Comparison of ENCODE assay signal across 8 cellular contexts in the genomic region with DNA sequence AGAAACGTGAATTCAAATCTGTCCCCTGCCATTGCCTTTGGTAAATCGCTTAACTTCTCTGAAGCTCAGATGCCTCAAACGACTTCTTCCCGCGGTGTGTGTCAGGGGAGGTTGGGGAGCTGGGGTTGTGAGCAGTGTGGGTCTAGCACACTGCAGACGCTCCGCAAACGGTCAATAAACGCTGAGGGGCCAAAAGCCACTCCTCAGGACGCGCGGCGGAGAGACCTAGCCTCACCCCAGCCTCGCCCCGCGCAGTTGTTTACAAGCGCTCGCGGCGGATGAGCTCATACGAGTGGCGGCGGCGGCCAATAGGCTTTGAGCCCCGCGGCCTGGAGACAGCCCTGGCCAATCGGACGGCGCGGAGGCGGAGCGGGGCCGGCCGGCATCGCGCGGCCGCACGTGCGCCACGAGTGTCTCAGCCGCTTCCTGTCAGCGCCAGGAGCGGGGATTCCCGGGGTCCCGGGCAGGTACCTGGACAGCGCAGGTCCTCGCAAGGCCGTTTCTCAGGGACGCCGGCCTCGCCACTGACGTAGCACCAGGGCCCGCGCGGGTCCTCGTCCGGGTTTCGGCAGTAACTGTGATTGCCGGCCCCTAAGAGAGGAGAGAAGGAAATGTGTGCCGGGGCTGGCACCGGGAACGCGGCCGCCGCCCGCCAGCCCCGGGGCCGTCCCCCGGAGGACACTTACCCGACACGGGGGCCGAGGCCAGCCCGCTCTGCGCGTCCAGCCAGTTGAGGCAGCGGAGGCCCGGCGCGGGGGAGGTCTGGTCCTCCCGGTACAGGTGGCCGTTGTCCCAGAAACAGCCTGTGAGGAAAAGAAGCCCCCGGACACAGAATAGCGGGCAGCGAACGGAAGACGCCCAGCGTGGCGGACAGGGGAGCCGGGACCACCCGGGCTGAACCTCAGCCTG. TPM values are rescaled to one million over a fixed set of nuclear protein-coding genes. Genes with fewer than 3 reads are reported as not detected.
DNase-seq lines count a peak whose midpoint lies in the region; ATAC-seq and TF ChIP-seq lines count a peak whose summit lies in the region.

No MANE protein-coding gene starts in this region.

- H3K4me1 ChIP-seq in uterus = peaks cover 7 to 20% of the 10 kb centered on the region in 2 donors

- no peaks in the 10 kb centered on the region for H3K9me3 ChIP-seq in uterus

- H3K4me3 ChIP-seq in uterus = peak overlapping the region; percentile 65 to 90

- no peaks in the 10 kb centered on the region for H3K27me3 ChIP-seq in uterus

- peak overlapping the region; percentile 100 for H3K27ac Mint-ChIP-seq in T-helper 1 cell treated with Interleukin-12 subunit alpha and Interleukin-12 subunit beta and Interleukin-4 antibody, amounts not matched to agents 30 μg/mL and 1 μg/mL, for 36 hours

- peak overlapping the region; percentile 92 to 100 for H3K27ac ChIP-seq in uterus

- H3K36me3 Mint-ChIP-seq in T-helper 1 cell treated with Interleukin-12 subunit alpha and Interleukin-12 subunit beta and Interleukin-4 antibody, amounts not matched to agents 30 μg/mL and 1 μg/mL, for 36 hours (ENCODE audit: low read depth) = peaks cover 45% of the 10 kb centered on the region

- H3K9me3 Mint-ChIP-seq in T-helper 1 cell treated with Interleukin-12 subunit alpha and Interleukin-12 subunit beta and Interleukin-4 antibody, amounts not matched to agents 30 μg/mL and 1 μg/mL, for 36 hours = no peaks in the 10 kb centered on the region

- H3K4me3 Mint-ChIP-seq in T-helper 1 cell treated with Interleukin-12 subunit alpha and Interleukin-12 subunit beta and Interleukin-4 antibody, amounts not matched to agents 30 μg/mL and 1 μg/mL, for 36 hours = peak overlapping the region; percentile 98

- DNase-seq in NCI-H1694 (lab: John Stamatoyannopoulos, UW) (peak; percentile 45), amygdala (lab: John Stamatoyannopoulos, UW) (peak; percentile 51 to 98 (median 90)), left ventricle myocardium superior (peak; percentile 98), pulmonary artery endothelial cell (ENCODE audit: low read depth, low spot score) (peak; percentile 75), uterus (peak; percentile 92 to 94)

- peaks cover 65% of the 10 kb centered on the region for H3K4me1 Mint-ChIP-seq in T-helper 1 cell treated with Interleukin-12 subunit alpha and Interleukin-12 subunit beta and Interleukin-4 antibody, amounts not matched to agents 30 μg/mL and 1 μg/mL, for 36 hours (ENCODE audit: low read depth)

- ATAC-seq in HG02798 (IDR thresholded peaks at IDR 0.05; ENCODE audit: poor library complexity, unreplicated experiment) = peak; percentile 95
- ATAC-seq in left ventricle myocardium superior = peak; percentile 90

- peak in 1 of 4 experiments; percentile 5 for TF ChIP-seq CTCF in uterus (IDR thresholded peaks at IDR 0.05)

- H3K27me3 Mint-ChIP-seq in T-helper 1 cell treated with Interleukin-12 subunit alpha and Interleukin-12 subunit beta and Interleukin-4 antibody, amounts not matched to agents 30 μg/mL and 1 μg/mL, for 36 hours (ENCODE audit: low read depth) = no peaks in the 10 kb centered on the region

- intact Hi-C loops in left ventricle myocardium superior (cut with micrococcal nuclease) = no loop called here
- intact Hi-C loops in uterus (cut with DNase I; ENCODE audit: low total_unique reads) = no loop called here

- H3K36me3 ChIP-seq in uterus = no peaks in the 10 kb centered on the region

- TF ChIP-seq POLR2A in GM15510 (IDR thresholded peaks at IDR 0.05; ENCODE audit: borderline replicate concordance, extremely low read depth, insufficient read length) = peak; percentile 55
- TF ChIP-seq POLR2A in uterus (IDR thresholded peaks at IDR 0.05) = peak; percentile 96 to 100

RNA-seq across cellular contexts. Expression of a gene that starts 1.5 kb away (rescaled TPM):
- total RNA-seq in left ventricle myocardium superior (15.3 TPM), pulmonary artery endothelial cell (13.6 and 16.4 TPM in 2 replicates), uterus (10 to 100 TPM; 12.7 to 35.1 (median 24.7) TPM)

RNA-seq across cellular contexts. Expression of a gene that starts 55.4 kb away (rescaled TPM):
- total RNA-seq in left ventricle myocardium superior (11.5 TPM), pulmonary artery endothelial cell (16.4 and 16.7 TPM in 2 replicates), uterus (10 to 100 TPM in 3 of 4 donors, 1 to 10 TPM in 1; 9.2 to 38.8 (median 25.1) TPM)

Comparison
In these comparisons a context has a peak if more than half of its experiments do, and no peak if none do; other contexts are left out.
1. Peak in every context shown above with its lines: DNase-seq, ATAC-seq, H3K4me3 ChIP-seq and H3K27ac ChIP-seq.
2. DNase-seq: peak in every context shown above with its lines; median percentile 98 in left ventricle myocardium superior; 93 in uterus; 90 in amygdala; 75 in pulmonary artery endothelial cell; 45 in NCI-H1694.